In genomic region chr14:69191340-69192111, GRCh38 we compare ENCODE assay signal across 8 cellular contexts. TPM values are rescaled to one million over a fixed set of nuclear protein-coding genes. Genes with fewer than 3 reads are reported as not detected.
A peak's percentile ranks its signal among the peaks of the same experiment; 100 is the strongest.
DNase-seq lines count a peak whose midpoint lies in the region; TF ChIP-seq lines count a peak whose summit lies in the region.

Gene EXD2, plus strand, starts transcription at chr14:69191498. Its CDS starts 17,973 bp downstream, at chr14:69209471.

- H3K4me3 ChIP-seq in suprapubic skin, result peak within 1 kb of the TSS; percentile 70

- H3K4me1 ChIP-seq in suprapubic skin, result peaks cover 8% of the 10 kb centered on the region

- under 1% methylated on average over 36 of the region's 58 CpGs for WGBS in suprapubic skin

- peaks cover 1% of the 10 kb centered on the region for H3K36me3 Mint-ChIP-seq in activated naive CD4-positive, alpha-beta T cell treated with anti-CD3 and anti-CD28 coated beads, Interleukin-2, amount 50 U/mL, for 24 hours

- H3K9me3 ChIP-seq in suprapubic skin, result no peaks in the 10 kb centered on the region

- H3K27ac ChIP-seq in suprapubic skin, result peak within 1 kb of the TSS; percentile 81

- H3K27ac Mint-ChIP-seq in activated naive CD4-positive, alpha-beta T cell treated with anti-CD3 and anti-CD28 coated beads, Interleukin-2, amount 50 U/mL, for 24 hours, result peak within 1 kb of the TSS; percentile 92

- H3K9me3 Mint-ChIP-seq in activated naive CD4-positive, alpha-beta T cell treated with anti-CD3 and anti-CD28 coated beads, Interleukin-2, amount 50 U/mL, for 24 hours, result no peaks in the 10 kb centered on the region

- no peak for TF ChIP-seq CTCF in suprapubic skin (IDR thresholded peaks at IDR 0.05)

- no peaks in the 10 kb centered on the region for H3K27me3 ChIP-seq in suprapubic skin

- peak within 1 kb of the TSS; percentile 94 for H3K4me3 Mint-ChIP-seq in activated naive CD4-positive, alpha-beta T cell treated with anti-CD3 and anti-CD28 coated beads, Interleukin-2, amount 50 U/mL, for 24 hours

- DNase-seq in EH (ENCODE audit: low read depth) (peak; percentile 81), H4 (ENCODE audit: low spot score) (peak; percentile 72), M059J (ENCODE audit: low read depth) (peak; percentile 87), SK-N-DZ (ENCODE audit: low spot score) (peak; percentile 89), glomerular endothelial cell (ENCODE audit: extremely low read depth, low read depth, low spot score) (peak; percentile 23), occipital lobe (lab: John Stamatoyannopoulos, UW) (peak; percentile 88), suprapubic skin (ENCODE audit: low spot score in 2 of 2) (peak; percentile 88 to 93)

- no peaks in the 10 kb centered on the region for H3K27me3 Mint-ChIP-seq in activated naive CD4-positive, alpha-beta T cell treated with anti-CD3 and anti-CD28 coated beads, Interleukin-2, amount 50 U/mL, for 24 hours

- H3K36me3 ChIP-seq in suprapubic skin, result no peaks in the 10 kb centered on the region

- H3K4me1 Mint-ChIP-seq in activated naive CD4-positive, alpha-beta T cell treated with anti-CD3 and anti-CD28 coated beads, Interleukin-2, amount 50 U/mL, for 24 hours, result peaks cover 39% of the 10 kb centered on the region

- no peak for TF ChIP-seq EP300 in suprapubic skin (IDR thresholded peaks at IDR 0.05)

- no peak for TF ChIP-seq POLR2A in suprapubic skin (IDR thresholded peaks at IDR 0.05)

RNA-seq across cellular contexts. Expression of gene EXD2, which starts in this region (rescaled TPM):
- total RNA-seq in H4 (2014; rRNA removed; shearing (Covaris generic)), result 3.2 and 5.0 TPM in 2 replicates
- 9.4 and 13.2 TPM in 2 replicates for total RNA-seq in M059J (2014; rRNA removed; shearing (Covaris generic))
- 16.1 and 16.6 TPM in 2 replicates for polyA plus RNA-seq in SK-N-DZ (2014; cell fraction: cytosol; rRNA removed)
- polyA plus RNA-seq in SK-N-DZ (2014; cell fraction: nucleus; rRNA removed), result 17.2 and 17.7 TPM in 2 replicates
- total RNA-seq in glomerular endothelial cell (28.0 and 30.5 TPM in 2 replicates), occipital lobe (50.1 TPM), suprapubic skin (10 to 100 TPM; 17.6 to 26.8 (median 19.6) TPM)

Comparison
In these comparisons a context has a peak if more than half of its experiments do, and no peak if none do; other contexts are left out.
1. Peak in every context shown above with its lines: DNase-seq, H3K4me3 ChIP-seq and H3K27ac ChIP-seq.
2. DNase-seq: peak in every context shown above with its lines; median percentile 90 in suprapubic skin; 89 in SK-N-DZ; 88 in occipital lobe; 87 in M059J; 81 in EH; 72 in H4; 23 in glomerular endothelial cell.